9 cellular contexts compared by ENCODE assay signal in the genomic region with DNA sequence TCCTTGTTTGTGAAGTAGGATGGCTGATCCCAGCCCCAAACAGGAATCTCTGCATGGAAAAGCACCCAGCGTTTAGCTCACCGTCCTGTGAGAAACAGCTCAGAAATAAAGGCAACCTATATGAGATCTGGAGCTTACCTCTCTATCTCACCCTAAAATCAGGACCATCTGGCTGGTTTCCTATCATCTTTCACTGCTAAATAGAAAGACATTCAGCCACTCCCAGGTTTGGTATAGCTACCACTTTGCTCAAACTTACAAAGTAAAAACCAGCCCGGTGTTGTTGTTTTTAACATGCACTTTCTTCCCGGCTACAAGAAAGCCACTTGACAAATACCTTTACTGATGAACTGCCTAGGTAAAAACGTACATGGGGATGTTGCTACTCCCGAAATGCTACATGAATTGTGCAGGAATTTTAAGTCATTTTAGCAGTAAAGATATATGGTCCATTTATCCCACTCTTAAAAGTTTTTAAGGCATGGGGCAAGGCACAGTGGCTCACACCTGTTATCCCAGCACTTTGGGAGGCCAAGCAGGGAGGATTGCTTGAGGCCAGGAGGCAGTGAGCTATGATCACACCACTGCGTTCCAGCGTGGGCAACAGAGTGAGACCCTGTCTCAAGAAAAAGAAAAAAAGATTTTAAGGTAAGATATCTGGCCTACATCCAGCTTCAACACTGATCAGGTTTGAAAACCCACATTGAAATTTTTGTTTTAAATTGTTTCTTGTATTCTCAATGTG. TPM values are rescaled to one million over a fixed set of nuclear protein-coding genes. Genes with fewer than 3 reads are reported as not detected.
DNase-seq lines count a peak whose midpoint lies in the region; ATAC-seq and TF ChIP-seq lines count a peak whose summit lies in the region.
"Had no signal": no experiment of that assay in that cellular context is flagged by ENCODE, and none has a peak within 500 bp of the region (broad histone marks: within the 10 kb centered on the region; RNA-seq: fewer than 3 reads in every experiment).

No MANE protein-coding gene starts in this region.

- in situ Hi-C loops in IMR-90 (cut with MboI; ENCODE audit: low sequenced_read_pairs), result no loop called here
- in situ Hi-C loops in mammary epithelial cell (cut with MboI; ENCODE audit: low sequenced_read_pairs in 2 of 2), result no loop called here

- H2BK15ac ChIP-seq in IMR-90 (ENCODE audit: low read depth, low read length), result peak overlapping the region; percentile 86; the same call in 2 of the 3 replicates

- H3K23ac ChIP-seq in IMR-90 (ENCODE audit: low read depth, low read length), result peak overlapping the region; percentile 98

- H3K9ac ChIP-seq in IMR-90 (ENCODE audit: low read depth, low read length), result peak overlapping the region; percentile 95
- peak overlapping the region; percentile 95 for H3K9ac ChIP-seq in mammary epithelial cell (ENCODE audit: insufficient read depth, low read length)
- H3K9ac ChIP-seq in mucosa of stomach (ENCODE audit: low read length), result peak overlapping the region; percentile 65

- no peak for TF ChIP-seq POLR2A in IMR-90 (IDR thresholded peaks at IDR 0.05; ENCODE audit: low read depth, low read length)

- POLR2A ChIA-PET in A673 (lab: Charles Lee; ENCODE audit: low non-redundant PET), result interaction anchor here (0.6 kb wide), 1 partner anchor 10 kb away, joined by 3 read pairs; no protein-coding TSS in a partner anchor
- POLR2A ChIA-PET in IMR-90 (lab: Charles Lee; ENCODE audit: unreplicated experiment), result interaction anchor here (0.7 to 0.8 kb wide), 2 partner anchors 10 to 1912 kb away, joined by 3 to 6 read pairs; no protein-coding TSS in a partner anchor
- POLR2A ChIA-PET in GM10248 (lab: Yijun Ruan, JAX), result interaction anchor here (0.9 kb wide), 1 partner anchor 10 kb away, joined by 3 read pairs; no protein-coding TSS in a partner anchor

- H3K4me2 ChIP-seq in IMR-90 (ENCODE audit: low read depth, low read length), result peak overlapping the region; percentile 84
- peak overlapping the region; percentile 73 for H3K4me2 ChIP-seq in mammary epithelial cell (ENCODE audit: insufficient read depth, low read depth, low read length)

- peak overlapping the region; percentile 83; the same call in 1 of the 2 replicates for H2AK5ac ChIP-seq in IMR-90 (ENCODE audit: low read depth, low read length)

- H3K4me1 ChIP-seq in A673 (ENCODE audit: insufficient read depth, low read length, poor library complexity, severe bottlenecking) (peaks cover 8% of the 10 kb centered on the region), IMR-90 (ENCODE audit: control insufficient read depth, insufficient read depth, low read length) (peaks cover 5% of the 10 kb centered on the region), mammary epithelial cell (ENCODE audit: insufficient read depth, low read length) (peaks cover 9% of the 10 kb centered on the region), mucosa of stomach (ENCODE audit: control insufficient read depth, insufficient read depth, low read length) (peaks cover 19% of the 10 kb centered on the region)

- H3K79me2 ChIP-seq in mammary epithelial cell (ENCODE audit: insufficient read depth, low read length), result peaks cover 37% of the 10 kb centered on the region

- H3K56ac ChIP-seq in IMR-90 (ENCODE audit: extremely low read depth, insufficient read depth, low read length), result peak overlapping the region; percentile 97

- peak overlapping the region; percentile 40; the same call in 1 of the 2 replicates for H4K5ac ChIP-seq in IMR-90 (ENCODE audit: low read depth, low read length)

- dilution Hi-C loops in IMR-90 (cut with HindIII; ENCODE audit: low sequenced_read_pairs, unreplicated experiment), result no loop called here
- dilution Hi-C loops in mammary epithelial cell (cut with HindIII; ENCODE audit: low sequenced_read_pairs), result no loop called here

- H4K91ac ChIP-seq in IMR-90 (ENCODE audit: insufficient read depth, low read depth, low read length), result peak overlapping the region; percentile 94

- TF ChIP-seq RAD21 in IMR-90 (IDR thresholded peaks at IDR 0.05; ENCODE audit: low read length), result no peak

- H3K27ac ChIP-seq in A673 (ENCODE audit: low read depth, low read length, poor library complexity, severe bottlenecking) (no peak overlapping the region), IMR-90 (ENCODE audit: insufficient read depth, low read length) (peak overlapping the region; percentile 90), mammary epithelial cell (ENCODE audit: insufficient read depth, low read depth, low read length) (peak overlapping the region; percentile 91)

- H3K79me1 ChIP-seq in IMR-90 (ENCODE audit: low read depth in 1 of 2, low read length in 2 of 2), result peaks cover 0 to 38% of the 10 kb centered on the region in 2 experiments; a peak in 2 of 4 replicates

- H2BK120ac ChIP-seq in IMR-90 (ENCODE audit: low read depth, low read length), result peak overlapping the region; percentile 78

- H3K27me3 ChIP-seq in A673 (replicated peaks; ENCODE audit: insufficient read depth, low read depth, low read length, poor library complexity) (no peaks in the 10 kb centered on the region), IMR-90 (ENCODE audit: control insufficient read depth, insufficient read depth, low read length) (no peaks in the 10 kb centered on the region), mammary epithelial cell (ENCODE audit: insufficient read depth, low read length) (no peaks in the 10 kb centered on the region), mucosa of stomach (ENCODE audit: control insufficient read depth, insufficient read depth, low read length) (no peaks in the 10 kb centered on the region)

- intact Hi-C loops in A673 (cut with micrococcal nuclease; ENCODE audit: unreplicated experiment) (no loop called here), IMR-90 (cut with micrococcal nuclease) (no loop called here), mammary epithelial cell (cut with micrococcal nuclease) (no loop called here)

- ATAC-seq in IMR-90 (ENCODE audit: low read depth) (no peak; the same call in 1 of the 2 replicates), HG03354 (IDR thresholded peaks at IDR 0.05; ENCODE audit: poor library complexity, severe bottlenecking, unreplicated experiment) (no peak)

- peak overlapping the region; percentile 84 for H2BK5ac ChIP-seq in IMR-90 (ENCODE audit: low read depth, low read length, poor library complexity, severe bottlenecking)

- peak overlapping the region; percentile 91 for H3K4ac ChIP-seq in IMR-90 (ENCODE audit: low read depth, low read length)

- H4K20me1 ChIP-seq in IMR-90 (ENCODE audit: insufficient read depth, low read length) (peaks cover 29% of the 10 kb centered on the region), mammary epithelial cell (ENCODE audit: insufficient read depth, low read length) (no peaks in the 10 kb centered on the region)

- DNase-seq in A673 (ENCODE audit: low spot score) (no peak), IMR-90 (no peak), mammary epithelial cell (no peak), Ammon's horn (ENCODE audit: low spot score) (no peak), NOMO-1 (lab: John Stamatoyannopoulos, UW; ENCODE audit: unreplicated experiment in 2 of 2) (no peak), GM10248 (ENCODE audit: extremely low spot score) (no peak)
- DNase-seq: NCI-H1092 had no signal

- H3K4me3 ChIP-seq in A673 (ENCODE audit: low read depth, low read length, poor library complexity, severe bottlenecking) (peak overlapping the region; percentile 81), IMR-90 (ENCODE audit: insufficient read depth, low read depth, low read length) (peak overlapping the region; percentile 93), mammary epithelial cell (replicated peaks in 1 of 3; ENCODE audit: insufficient read depth in 1 of 3, low read depth in 2 of 3, low read length in 3 of 3) (peak overlapping the region; percentile 75 to 80 (median 78)), mucosa of stomach (ENCODE audit: low read length) (peak overlapping the region; percentile 98)

- 0 out of 2 replicates have a peak overlapping the region, but pooled peaks have one; percentile 16 for H3K18ac ChIP-seq in IMR-90 (ENCODE audit: low read depth, low read length)

- BruUV-seq in A673 (replicated peaks; lab: Mats Ljungman, UMichigan) (TSS peak; percentile 85), IMR-90 (replicated peaks; lab: Mats Ljungman, UMichigan) (TSS peak; percentile 58), mammary epithelial cell (replicated peaks; lab: Mats Ljungman, UMichigan) (no TSS peak)

- H3K36me3 ChIP-seq in A673 (ENCODE audit: insufficient read depth, low read length, poor library complexity, severe bottlenecking) (peaks cover 17% of the 10 kb centered on the region), IMR-90 (ENCODE audit: control insufficient read depth, insufficient read depth, low read length) (peaks cover 9% of the 10 kb centered on the region), mammary epithelial cell (ENCODE audit: insufficient read depth, low read length) (peaks cover 8% of the 10 kb centered on the region), mucosa of stomach (ENCODE audit: control insufficient read depth, insufficient read depth, low read length) (no peaks in the 10 kb centered on the region)

- H4K8ac ChIP-seq in IMR-90 (ENCODE audit: low read depth in 2 of 2, low read length in 2 of 2), result peak overlapping the region; percentile 84 to 94

- H2AFZ ChIP-seq in IMR-90 (replicated peaks; ENCODE audit: low read length, poor library complexity) (peak overlapping the region; percentile 95), mammary epithelial cell (ENCODE audit: low read depth, low read length) (peak overlapping the region; percentile 91)

- H3K9me3 ChIP-seq in A673 (ENCODE audit: low read depth, low read length, poor library complexity, severe bottlenecking), result no peaks in the 10 kb centered on the region
- no peaks in the 10 kb centered on the region for H3K9me3 ChIP-seq in IMR-90 (ENCODE audit: control insufficient read depth, insufficient read depth, low read length)
- no peaks in the 10 kb centered on the region for H3K9me3 ChIP-seq in mammary epithelial cell (replicated peaks; ENCODE audit: insufficient read depth, low read length)
- H3K9me3 ChIP-seq in mucosa of stomach (ENCODE audit: control insufficient read depth, low read length), result no peaks in the 10 kb centered on the region

- CTCF ChIA-PET in A673 (lab: Charles Lee), result no interaction called here
- CTCF ChIA-PET in IMR-90 (lab: Yijun Ruan, JAX), result interaction anchor here (0.6 to 1.1 kb wide), 2 partner anchors 13 to 856 kb away, joined by 3 to 4 read pairs; no protein-coding TSS in a partner anchor
- CTCF ChIA-PET in mammary epithelial cell (lab: Charles Lee; ENCODE audit: low non-redundant PET), result no interaction called here
- CTCF ChIA-PET in GM10248 (lab: Yijun Ruan, JAX), result interaction anchor here (0.8 to 2.8 kb wide), 6 partner anchors 10 to 109 kb away, joined by 3 to 7 read pairs (median 3); no protein-coding TSS in a partner anchor

- peak overlapping the region; percentile 51; the same call in 1 of the 2 replicates for H2BK20ac ChIP-seq in IMR-90 (ENCODE audit: low read depth, low read length)

- WGBS in IMR-90 (ENCODE audit: extremely low coverage in 2 of 2, insufficient read length in 1 of 2), 2 experiments, result 100% methylated on average over 1 of the region's 8 CpGs; no CpG with 5 or more reads in 1 of the 2 experiments
- WGBS in mammary epithelial cell (ENCODE audit: low coverage, missing lambda C conversion rate), result 61% methylated on average over 8 of the region's 8 CpGs

- TF ChIP-seq CTCF in A673 (conservative IDR thresholded peaks at IDR 0.05; ENCODE audit: low read depth, low read length), result no peak
- no peak for TF ChIP-seq CTCF in IMR-90 (conservative IDR thresholded peaks at IDR 0.05; ENCODE audit: low read depth, low read length)
- TF ChIP-seq CTCF in mammary epithelial cell (conservative IDR thresholded peaks at IDR 0.05 in 1 of 2, IDR thresholded peaks at IDR 0.05 in 1 of 2; ENCODE audit: extremely low read depth in 1 of 2, insufficient read depth in 1 of 2, low read depth in 1 of 2, low read length in 2 of 2), result no peak
- TF ChIP-seq CTCF in GM10248 (IDR thresholded peaks at IDR 0.05; ENCODE audit: control extremely low read depth, extremely low read depth, low read depth, missing control alignments), result no peak

- H3K14ac ChIP-seq in IMR-90 (replicated peaks; ENCODE audit: low read depth, low read length), result peak overlapping the region; percentile 95

- H3K9me1 ChIP-seq in IMR-90 (ENCODE audit: insufficient read depth, low read length), result peaks cover 9% of the 10 kb centered on the region

- peak overlapping the region; percentile 93 for H2AK9ac ChIP-seq in IMR-90 (replicated peaks; ENCODE audit: low read depth, low read length, poor library complexity)

RNA-seq across cellular contexts. Expression of gene SEC24D, which starts 1.0 kb away (rescaled TPM):
- total RNA-seq in A673 (2021) (33.1 and 35.8 TPM in 2 replicates), IMR-90 (2012; rRNA removed) (93.2 and 98.9 TPM in 2 replicates), mammary epithelial cell (10 to 100 TPM; 41.8 to 70.6 TPM)
- polyA plus RNA-seq in IMR-90 (2012; rRNA removed) (86.0 and 111 TPM in 2 replicates), mammary epithelial cell (30.7 TPM)
- polyA plus RNA-seq in IMR-90 (2012; cell fraction: cytosol; rRNA removed), result 45.5 and 78.9 TPM in 2 replicates
- 130 and 134 TPM in 2 replicates for polyA plus RNA-seq in IMR-90 (2012; cell fraction: nucleus; rRNA removed; ENCODE audit: low replicate concordance)
- 50.5 TPM for polyA minus RNA-seq in mammary epithelial cell

RNA-seq across cellular contexts. Expression of gene SYNPO2, which starts 51.7 kb away (rescaled TPM):
- total RNA-seq in A673 (2021), result 0.20 and 0.26 TPM in 2 replicates
- total RNA-seq in IMR-90 (2012; rRNA removed), result 1.7 and 1.8 TPM in 2 replicates
- polyA plus RNA-seq in IMR-90 (2012; rRNA removed), result 0.89 and 0.99 TPM in 2 replicates
- 0.35 and 0.53 TPM in 2 replicates for polyA plus RNA-seq in IMR-90 (2012; cell fraction: cytosol; rRNA removed)
- 0.58 and 1.6 TPM in 2 replicates for polyA plus RNA-seq in IMR-90 (2012; cell fraction: nucleus; rRNA removed; ENCODE audit: low replicate concordance)
- total RNA-seq in mammary epithelial cell, result 10 to 100 TPM in 1 of 2 donors, 1 to 10 TPM in 1; 3.3 to 11.2 TPM
- 0.22 TPM for polyA plus RNA-seq in mammary epithelial cell
- 0.41 TPM for polyA minus RNA-seq in mammary epithelial cell

Comparison
In these comparisons a context has a peak if more than half of its experiments do, and no peak if none do; other contexts are left out.
1. CTCF ChIA-PET loops: an anchor here in IMR-90 (0.6 to 1.1 kb wide) and GM10248 (0.8 to 2.8 kb wide); none called in A673 and mammary epithelial cell.